In the genomic region with DNA sequence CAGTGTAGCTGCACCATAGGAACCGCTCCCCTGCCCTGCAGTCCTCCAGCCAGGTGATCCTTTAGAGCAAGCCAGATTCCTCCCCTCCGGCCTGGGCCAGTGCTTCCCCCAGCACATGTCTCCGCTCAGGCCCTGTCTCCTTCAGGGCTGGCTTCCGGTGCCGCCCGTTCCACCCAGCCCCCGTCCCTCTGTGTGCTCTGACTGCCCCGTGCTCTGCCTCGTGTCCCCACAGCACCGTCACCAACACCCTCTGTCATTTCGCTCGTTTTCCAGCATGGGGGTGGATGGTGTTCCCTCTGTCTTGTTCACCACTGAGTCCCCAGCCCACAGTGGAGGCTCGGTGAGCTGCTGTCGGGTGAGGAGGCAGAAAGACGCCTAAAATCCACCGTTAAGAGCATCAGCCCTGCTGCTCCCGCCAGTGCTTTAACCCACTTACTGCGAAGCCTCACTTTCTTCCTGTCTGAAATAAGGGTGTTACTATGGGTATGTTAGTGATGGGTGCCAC, we compare ENCODE assay signal across 8 cellular contexts. TPM values are rescaled to one million over a fixed set of nuclear protein-coding genes. Genes with fewer than 3 reads are reported as not detected.
DNase-seq lines count a peak whose midpoint lies in the region; ATAC-seq and TF ChIP-seq lines count a peak whose summit lies in the region.

No MANE protein-coding gene starts in this region.

- peak overlapping the region; percentile 1 for H3K9ac ChIP-seq in iPS-18a (ENCODE audit: low read length)

- H3K9me3 Mint-ChIP-seq in activated naive CD4-positive, alpha-beta T cell treated with anti-CD3 and anti-CD28 coated beads, Interleukin-2, amount 50 U/mL, for 72 hours, result peaks cover 0 to 5% of the 10 kb centered on the region in 2 donors

- H3K36me3 ChIP-seq in RWPE2 (ENCODE audit: low read depth) (peaks cover 22% of the 10 kb centered on the region), iPS-18a (ENCODE audit: control insufficient read depth, low read depth, low read length) (peaks cover 14% of the 10 kb centered on the region)

- no peak for ATAC-seq in RWPE2 (ENCODE audit: low read depth)
- peak; percentile 59 to 78 for ATAC-seq in activated naive CD4-positive, alpha-beta T cell treated with anti-CD3 and anti-CD28 coated beads, Interleukin-2, amount 50 U/mL, for 72 hours
- no peak for ATAC-seq in GM19351 (IDR thresholded peaks at IDR 0.05; ENCODE audit: unreplicated experiment)

- H3K9me3 ChIP-seq in RWPE2 (ENCODE audit: severe bottlenecking), result no peaks in the 10 kb centered on the region
- H3K9me3 ChIP-seq in iPS-18a (ENCODE audit: control insufficient read depth, low read depth, low read length), result no peaks in the 10 kb centered on the region

- H3K27me3 ChIP-seq in RWPE2 (ENCODE audit: insufficient read depth, poor library complexity, severe bottlenecking), result no peaks in the 10 kb centered on the region
- H3K27me3 ChIP-seq in iPS-18a (ENCODE audit: control insufficient read depth, insufficient read depth, low read length), result no peaks in the 10 kb centered on the region

- H3K27ac ChIP-seq in RWPE2 (ENCODE audit: poor library complexity, severe bottlenecking), result peak overlapping the region; percentile 69
- H3K27ac ChIP-seq in iPS-18a (ENCODE audit: low read length), result no peak overlapping the region

- no peak overlapping the region for H3K4me3 ChIP-seq in RWPE2 (ENCODE audit: severe bottlenecking)
- H3K4me3 ChIP-seq in iPS-18a (ENCODE audit: low read length), result peak overlapping the region; percentile 21

- peak; percentile 74 for DNase-seq in GM03348 (ENCODE audit: low spot score)
- no peak for DNase-seq in RWPE2 (ENCODE audit: low spot score)
- DNase-seq in activated naive CD4-positive, alpha-beta T cell treated with anti-CD3 and anti-CD28 coated beads, Interleukin-2, amount 50 U/mL, for 72 hours (ENCODE audit: low spot score in 2 of 2), result peak; percentile 65 to 79
- DNase-seq in stimulated activated CD4-positive, alpha-beta T cell treated with anti-CD3 and anti-CD28 coated beads, Interleukin-12 subunit alpha, Interleukin-12 subunit beta, amount 100 ng/mL, for 24 hours (ENCODE audit: low read depth in 2 of 2), result peak; percentile 44 to 59
- no peak for DNase-seq in hippocampal formation (lab: John Stamatoyannopoulos, UW)
- DNase-seq in NCI-H2227 treated with DMSO at 0.1 percent for 48 hours (lab: John Stamatoyannopoulos, UW), result no peak

- H3K36me3 Mint-ChIP-seq in activated naive CD4-positive, alpha-beta T cell treated with anti-CD3 and anti-CD28 coated beads, Interleukin-2, amount 50 U/mL, for 72 hours, result peaks cover 11 to 17% of the 10 kb centered on the region in 2 donors

- H3K4me1 ChIP-seq in RWPE2 (ENCODE audit: insufficient read depth, poor library complexity, severe bottlenecking) (peaks cover 52% of the 10 kb centered on the region), iPS-18a (ENCODE audit: control insufficient read depth, low read depth, low read length) (peaks cover 52% of the 10 kb centered on the region)

- no peak for TF ChIP-seq CTCF in RWPE2 (IDR thresholded peaks at IDR 0.05; ENCODE audit: poor library complexity, severe bottlenecking)

- peak overlapping the region; percentile 97 to 98 for H3K27ac Mint-ChIP-seq in activated naive CD4-positive, alpha-beta T cell treated with anti-CD3 and anti-CD28 coated beads, Interleukin-2, amount 50 U/mL, for 72 hours

RNA-seq across cellular contexts. Expression of gene TSSK6, which starts 54.5 kb away (rescaled TPM):
- total RNA-seq in activated naive CD4-positive, alpha-beta T cell treated with anti-CD3 and anti-CD28 coated beads, Interleukin-2, amount 50 U/mL, for 72 hours, result 1 to 10 TPM; 3.8 to 5.5 TPM

RNA-seq across cellular contexts. Expression of gene NDUFA13, which starts 55.2 kb away (rescaled TPM):
- 100 to 1,000 TPM; 358 to 407 TPM for total RNA-seq in activated naive CD4-positive, alpha-beta T cell treated with anti-CD3 and anti-CD28 coated beads, Interleukin-2, amount 50 U/mL, for 72 hours

RNA-seq across cellular contexts. Expression of gene GATAD2A, which starts 55.3 kb away (rescaled TPM):
- 100 to 1,000 TPM; 122 to 134 TPM for total RNA-seq in activated naive CD4-positive, alpha-beta T cell treated with anti-CD3 and anti-CD28 coated beads, Interleukin-2, amount 50 U/mL, for 72 hours

Comparison
In these comparisons a context has a peak if more than half of its experiments do, and no peak if none do; other contexts are left out.
1. DNase-seq: peak in GM03348 (single experiment), activated naive CD4-positive, alpha-beta T cell treated with anti-CD3 and anti-CD28 coated beads, Interleukin-2, amount 50 U/mL, for 72 hours (2 of 2) and stimulated activated CD4-positive, alpha-beta T cell treated with anti-CD3 and anti-CD28 coated beads, Interleukin-12 subunit alpha, Interleukin-12 subunit beta, amount 100 ng/mL, for 24 hours (2 of 2); none in RWPE2 (single experiment), hippocampal formation (0 of 2) and NCI-H2227 treated with DMSO at 0.1 percent for 48 hours (single experiment).
2. ATAC-seq: peak in activated naive CD4-positive, alpha-beta T cell treated with anti-CD3 and anti-CD28 coated beads, Interleukin-2, amount 50 U/mL, for 72 hours (2 of 2); none in RWPE2 (single experiment) and GM19351 (single experiment).